10 cellular contexts compared by ENCODE assay signal in the genomic region with DNA sequence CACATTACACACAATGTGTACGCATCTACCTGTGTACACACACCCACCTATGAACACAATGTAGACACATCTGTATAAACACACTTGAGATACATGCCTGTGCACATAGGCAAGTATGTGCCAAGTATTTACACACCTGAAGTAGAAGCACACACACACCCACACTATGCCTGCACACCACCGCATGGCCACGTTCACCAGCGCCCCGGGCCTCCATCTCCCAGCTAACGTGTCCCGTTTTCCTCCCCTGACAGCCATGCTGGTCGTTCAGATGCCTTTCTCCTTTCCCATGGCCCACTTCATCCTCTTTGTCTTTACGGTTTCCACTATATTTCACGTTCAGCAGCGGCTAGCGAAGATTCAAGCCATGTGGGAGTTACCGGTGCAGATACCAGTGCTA. TPM values are rescaled to one million over a fixed set of nuclear protein-coding genes. Genes with fewer than 3 reads are reported as not detected.
"Had no signal": no experiment of that assay in that cellular context is flagged by ENCODE, and none has a peak within 500 bp of the region (broad histone marks: within the 10 kb centered on the region; RNA-seq: fewer than 3 reads in every experiment).

No MANE protein-coding gene starts in this region.

- H3K4me3 Mint-ChIP-seq: HFFc6 had no signal

- H3K9me3 Mint-ChIP-seq: HFFc6 had no signal

- DNase-seq: GM23248, GOT3, H7, HFFc6, IMR-90, KG1 had no signal

- ATAC-seq: HCT116, K562 had no signal

- H3K27ac Mint-ChIP-seq: HFFc6 had no signal

RNA-seq across cellular contexts. Expression of gene FUT2, which starts 6.9 kb away (rescaled TPM):
- total RNA-seq: GM23248, H4, HFFc6, IMR-90, K562 had no signal

RNA-seq across cellular contexts. Expression of gene NTN5, which starts 29.9 kb away (rescaled TPM):
- total RNA-seq: H7, HT-29, IMR-90, K562 had no signal

RNA-seq across cellular contexts. Expression of gene RASIP1, which starts 37.7 kb away (rescaled TPM):
- total RNA-seq: GM23248 had no signal

RNA-seq across cellular contexts. Expression of gene IZUMO1, which starts 44.0 kb away (rescaled TPM):
- total RNA-seq: GM23248, H4, HFFc6, IMR-90 had no signal
